ENCODE assay signal across 14 cellular contexts in genomic region chr10:78401882-78402367, GRCh38.
A peak's percentile ranks its signal among the peaks of the same experiment; 100 is the strongest.
DNase-seq lines count a peak whose midpoint lies in the region; ATAC-seq and TF ChIP-seq lines count a peak whose summit lies in the region.
"Had no signal": no experiment of that assay in that cellular context is flagged by ENCODE, and none has a peak within 500 bp of the region (broad histone marks: within the 10 kb centered on the region; RNA-seq: fewer than 3 reads in every experiment).

No MANE protein-coding gene starts in this region.

- H3K27ac Mint-ChIP-seq in stimulated activated effector memory CD8-positive, alpha-beta T cell treated with anti-CD3 and anti-CD28 coated beads, Interleukin-12 subunit alpha, Interleukin-12 subunit beta, amount 100 ng/mL, for 72 hours = no peak overlapping the region
- H3K27ac Mint-ChIP-seq: CD8-positive, alpha-beta T cell had no signal

- intact Hi-C loops in ovary (cut with DNase I) = no loop called here

- no peaks in the 10 kb centered on the region for H4K20me1 ChIP-seq in hepatocyte (ENCODE audit: insufficient read depth, poor library complexity, severe bottlenecking)

- DNase-seq in C1 segment of cervical spinal cord (lab: John Stamatoyannopoulos, UW) = peak in 10 of 14 donors; percentile 13 to 74 (median 40)
- peak in 32 of 61 donors; percentile 8 to 68 (median 38) for DNase-seq in caudate nucleus (lab: John Stamatoyannopoulos, UW)
- DNase-seq in hepatocyte (ENCODE audit: low spot score) = peak; percentile 45
- peak in 3 of 5 donors; percentile 31 to 67 (median 38) for DNase-seq in ovary
- no peak for DNase-seq in NCI-H1930 (lab: John Stamatoyannopoulos, UW)
- DNase-seq in SW 1271 (lab: John Stamatoyannopoulos, UW) = no peak
- DNase-seq in stimulated activated CD8-positive, alpha-beta memory T cell treated with anti-CD3 and anti-CD28 coated beads, Interleukin-4, amount 100 ng/mL, for 48 hours = no peak
- no peak for DNase-seq in stimulated activated effector memory CD8-positive, alpha-beta T cell treated with anti-CD3 and anti-CD28 coated beads, Interleukin-12 subunit alpha, Interleukin-12 subunit beta, amount 100 ng/mL, for 72 hours (ENCODE audit: low spot score in 2 of 2)
- DNase-seq: amniotic stem cell; CD8-positive, alpha-beta T cell; mammary epithelial cell; NCI-H1105 treated with DMSO at 0.1 percent for 48 hours; occipital lobe; SJCRH30 had no signal

- H2AFZ ChIP-seq in hepatocyte = no peak overlapping the region

- 56% methylated on average over 10 of the region's 10 CpGs for WGBS in hepatocyte (ENCODE audit: low lambda C conversion rate, missing lambda C conversion rate)
- WGBS in ovary, 3 donors = 54 to 62% (median 56%) methylated on average over 10 of the region's 10 CpGs

- peaks cover 5% of the 10 kb centered on the region for H3K4me1 Mint-ChIP-seq in stimulated activated effector memory CD8-positive, alpha-beta T cell treated with anti-CD3 and anti-CD28 coated beads, Interleukin-12 subunit alpha, Interleukin-12 subunit beta, amount 100 ng/mL, for 72 hours

- H3K9me2 ChIP-seq in hepatocyte (replicated peaks; ENCODE audit: insufficient read depth) = no peaks in the 10 kb centered on the region

- no peak overlapping the region for H3K4me3 Mint-ChIP-seq in stimulated activated effector memory CD8-positive, alpha-beta T cell treated with anti-CD3 and anti-CD28 coated beads, Interleukin-12 subunit alpha, Interleukin-12 subunit beta, amount 100 ng/mL, for 72 hours
- H3K4me3 Mint-ChIP-seq: CD8-positive, alpha-beta T cell had no signal

- no peaks in the 10 kb centered on the region for H3K36me3 ChIP-seq in hepatocyte (replicated peaks; ENCODE audit: insufficient read depth, low read depth)
- H3K36me3 ChIP-seq in ovary = no peaks in the 10 kb centered on the region
- H3K36me3 ChIP-seq: SJCRH30 had no signal

- no peaks in the 10 kb centered on the region for H3K9me3 Mint-ChIP-seq in stimulated activated effector memory CD8-positive, alpha-beta T cell treated with anti-CD3 and anti-CD28 coated beads, Interleukin-12 subunit alpha, Interleukin-12 subunit beta, amount 100 ng/mL, for 72 hours
- H3K9me3 Mint-ChIP-seq: CD8-positive, alpha-beta T cell had no signal

- H3K4me3 ChIP-seq in hepatocyte (no peak overlapping the region), ovary (no peak overlapping the region)
- H3K4me3 ChIP-seq: SJCRH30 had no signal

- H3K79me2 ChIP-seq in hepatocyte = no peaks in the 10 kb centered on the region

- no peak for ATAC-seq in stimulated activated effector memory CD8-positive, alpha-beta T cell treated with anti-CD3 and anti-CD28 coated beads, Interleukin-12 subunit alpha, Interleukin-12 subunit beta, amount 100 ng/mL, for 72 hours
- ATAC-seq: CD8-positive, alpha-beta T cell had no signal

- TF ChIP-seq POLR2A in ovary (IDR thresholded peaks at IDR 0.05) = no peak

- H3K36me3 Mint-ChIP-seq in stimulated activated effector memory CD8-positive, alpha-beta T cell treated with anti-CD3 and anti-CD28 coated beads, Interleukin-12 subunit alpha, Interleukin-12 subunit beta, amount 100 ng/mL, for 72 hours = no peaks in the 10 kb centered on the region
- H3K36me3 Mint-ChIP-seq: CD8-positive, alpha-beta T cell had no signal

- H3K27ac ChIP-seq in caudate nucleus (ENCODE audit: low read depth, low read length) (peak overlapping the region; percentile 71), hepatocyte (peak overlapping the region; percentile 60), ovary (no peak overlapping the region)
- H3K27ac ChIP-seq: SJCRH30 had no signal

- TF ChIP-seq CTCF in hepatocyte (IDR thresholded peaks at IDR 0.05; ENCODE audit: poor library complexity) (no peak), ovary (IDR thresholded peaks at IDR 0.05) (no peak)

- H3K27me3 ChIP-seq in hepatocyte = no peaks in the 10 kb centered on the region
- H3K27me3 ChIP-seq in ovary = no peaks in the 10 kb centered on the region
- H3K27me3 ChIP-seq: SJCRH30 had no signal

- H3K9me3 ChIP-seq in hepatocyte (ENCODE audit: low read depth) (no peaks in the 10 kb centered on the region), ovary (no peaks in the 10 kb centered on the region)
- H3K9me3 ChIP-seq: SJCRH30 had no signal

- no peak overlapping the region for H3K4me2 ChIP-seq in hepatocyte

- H3K4me1 ChIP-seq in hepatocyte (ENCODE audit: insufficient read depth) = peaks cover 9% of the 10 kb centered on the region
- peaks cover 3% of the 10 kb centered on the region for H3K4me1 ChIP-seq in ovary (ENCODE audit: insufficient read depth)
- H3K4me1 ChIP-seq: SJCRH30 had no signal

- no peak for TF ChIP-seq EP300 in ovary (IDR thresholded peaks at IDR 0.05)

Comparison
In these comparisons a context has a peak if more than half of its experiments do, and no peak if none do; other contexts are left out.
1. DNase-seq: peak in C1 segment of cervical spinal cord (10 of 14), caudate nucleus (32 of 61), hepatocyte (single experiment) and ovary (3 of 5); none in NCI-H1930 (0 of 2), SW 1271 (0 of 2), stimulated activated CD8-positive, alpha-beta memory T cell treated with anti-CD3 and anti-CD28 coated beads, Interleukin-4, amount 100 ng/mL, for 48 hours (single experiment) and stimulated activated effector memory CD8-positive, alpha-beta T cell treated with anti-CD3 and anti-CD28 coated beads, Interleukin-12 subunit alpha, Interleukin-12 subunit beta, amount 100 ng/mL, for 72 hours (0 of 2).
2. H3K27ac ChIP-seq: peak in caudate nucleus (single experiment) and hepatocyte (single experiment); none in ovary (0 of 2).